2 cellular contexts compared by ENCODE assay signal in the genomic region with DNA sequence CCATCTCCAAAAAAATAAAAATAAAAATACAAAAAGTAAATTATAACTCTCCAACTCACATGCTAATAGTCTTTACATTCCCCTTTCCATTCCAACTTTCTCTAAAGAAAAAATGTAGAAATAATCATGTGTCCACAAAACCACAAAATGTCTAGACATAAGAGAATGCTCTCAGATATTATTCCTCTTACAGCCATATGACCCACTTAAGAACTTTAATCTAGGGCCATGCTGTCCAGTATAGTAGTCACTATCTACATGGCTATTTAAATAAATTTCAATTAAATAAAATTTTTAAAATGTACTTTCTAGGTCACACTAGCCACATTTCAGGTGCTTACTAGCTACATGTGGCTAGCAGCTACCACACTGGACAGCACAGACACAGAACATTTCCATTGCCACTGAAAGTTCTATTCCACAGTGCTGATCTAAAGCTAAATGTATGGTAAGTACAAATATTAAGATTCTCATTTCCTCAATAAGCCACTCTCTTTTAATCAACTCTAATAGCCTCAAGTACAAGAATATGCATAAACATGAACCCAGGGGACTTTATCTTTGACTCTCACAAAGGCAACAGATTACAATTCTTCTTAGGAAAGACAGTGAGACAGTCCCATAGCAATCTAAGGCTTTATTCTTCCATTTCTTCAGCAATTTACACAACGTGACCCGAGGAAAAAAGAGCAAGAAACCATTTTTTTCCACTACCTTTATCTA.
TF ChIP-seq lines count a peak whose summit lies in the region.

No MANE protein-coding gene starts in this region.

TF ChIP-seq in GM12878, 131 proteins besides CTCF, POLR2A, EP300 and RAD21 (continued from another document):
- no peak for TF ChIP-seq SRF (IDR thresholded peaks at IDR 0.05; ENCODE audit: low read depth in 2 of 2, low read length in 2 of 2)
- TF ChIP-seq POU2F2 (IDR thresholded peaks at IDR 0.05; ENCODE audit: borderline replicate concordance, low read depth, low read length): no peak
- TF ChIP-seq POLR2AphosphoS2 (IDR thresholded peaks at IDR 0.05; ENCODE audit: low read depth, low read length): no peak
- TF ChIP-seq CHD4 (IDR thresholded peaks at IDR 0.05): no peak
- TF ChIP-seq, protein P1, sequence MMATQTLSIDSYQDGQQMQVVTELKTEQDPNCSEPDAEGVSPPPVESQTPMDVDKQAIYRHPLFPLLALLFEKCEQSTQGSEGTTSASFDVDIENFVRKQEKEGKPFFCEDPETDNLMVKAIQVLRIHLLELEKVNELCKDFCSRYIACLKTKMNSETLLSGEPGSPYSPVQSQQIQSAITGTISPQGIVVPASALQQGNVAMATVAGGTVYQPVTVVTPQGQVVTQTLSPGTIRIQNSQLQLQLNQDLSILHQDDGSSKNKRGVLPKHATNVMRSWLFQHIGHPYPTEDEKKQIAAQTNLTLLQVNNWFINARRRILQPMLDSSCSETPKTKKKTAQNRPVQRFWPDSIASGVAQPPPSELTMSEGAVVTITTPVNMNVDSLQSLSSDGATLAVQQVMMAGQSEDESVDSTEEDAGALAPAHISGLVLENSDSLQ (IDR thresholded peaks at IDR 0.05): no peak
- no peak for TF ChIP-seq ASH2L (IDR thresholded peaks at IDR 0.05; ENCODE audit: borderline replicate concordance, low read depth)

TF ChIP-seq in neural cell, 6 proteins besides CTCF, POLR2A, EP300 and RAD21 (continued from another document):
- TF ChIP-seq SMC3 (conservative IDR thresholded peaks at IDR 0.05; ENCODE audit: poor library complexity): no peak
- TF ChIP-seq, protein P2, sequence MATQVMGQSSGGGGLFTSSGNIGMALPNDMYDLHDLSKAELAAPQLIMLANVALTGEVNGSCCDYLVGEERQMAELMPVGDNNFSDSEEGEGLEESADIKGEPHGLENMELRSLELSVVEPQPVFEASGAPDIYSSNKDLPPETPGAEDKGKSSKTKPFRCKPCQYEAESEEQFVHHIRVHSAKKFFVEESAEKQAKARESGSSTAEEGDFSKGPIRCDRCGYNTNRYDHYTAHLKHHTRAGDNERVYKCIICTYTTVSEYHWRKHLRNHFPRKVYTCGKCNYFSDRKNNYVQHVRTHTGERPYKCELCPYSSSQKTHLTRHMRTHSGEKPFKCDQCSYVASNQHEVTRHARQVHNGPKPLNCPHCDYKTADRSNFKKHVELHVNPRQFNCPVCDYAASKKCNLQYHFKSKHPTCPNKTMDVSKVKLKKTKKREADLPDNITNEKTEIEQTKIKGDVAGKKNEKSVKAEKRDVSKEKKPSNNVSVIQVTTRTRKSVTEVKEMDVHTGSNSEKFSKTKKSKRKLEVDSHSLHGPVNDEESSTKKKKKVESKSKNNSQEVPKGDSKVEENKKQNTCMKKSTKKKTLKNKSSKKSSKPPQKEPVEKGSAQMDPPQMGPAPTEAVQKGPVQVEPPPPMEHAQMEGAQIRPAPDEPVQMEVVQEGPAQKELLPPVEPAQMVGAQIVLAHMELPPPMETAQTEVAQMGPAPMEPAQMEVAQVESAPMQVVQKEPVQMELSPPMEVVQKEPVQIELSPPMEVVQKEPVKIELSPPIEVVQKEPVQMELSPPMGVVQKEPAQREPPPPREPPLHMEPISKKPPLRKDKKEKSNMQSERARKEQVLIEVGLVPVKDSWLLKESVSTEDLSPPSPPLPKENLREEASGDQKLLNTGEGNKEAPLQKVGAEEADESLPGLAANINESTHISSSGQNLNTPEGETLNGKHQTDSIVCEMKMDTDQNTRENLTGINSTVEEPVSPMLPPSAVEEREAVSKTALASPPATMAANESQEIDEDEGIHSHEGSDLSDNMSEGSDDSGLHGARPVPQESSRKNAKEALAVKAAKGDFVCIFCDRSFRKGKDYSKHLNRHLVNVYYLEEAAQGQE (IDR thresholded peaks at IDR 0.05; ENCODE audit: borderline replicate concordance): no peak
- TF ChIP-seq POLR2AphosphoS5 (IDR thresholded peaks at IDR 0.05): no peak
- no peak for TF ChIP-seq MXI1 (conservative IDR thresholded peaks at IDR 0.05; ENCODE audit: poor library complexity, severe bottlenecking)
- no peak for TF ChIP-seq EZH2 (IDR thresholded peaks at IDR 0.05; ENCODE audit: borderline replicate concordance, insufficient read depth, low read length, poor library complexity, severe bottlenecking)
TF ChIP-seq in neural cell: peak in this region for 0.
